Comparison of ENCODE assay signal across 8 cellular contexts in the genomic region with DNA sequence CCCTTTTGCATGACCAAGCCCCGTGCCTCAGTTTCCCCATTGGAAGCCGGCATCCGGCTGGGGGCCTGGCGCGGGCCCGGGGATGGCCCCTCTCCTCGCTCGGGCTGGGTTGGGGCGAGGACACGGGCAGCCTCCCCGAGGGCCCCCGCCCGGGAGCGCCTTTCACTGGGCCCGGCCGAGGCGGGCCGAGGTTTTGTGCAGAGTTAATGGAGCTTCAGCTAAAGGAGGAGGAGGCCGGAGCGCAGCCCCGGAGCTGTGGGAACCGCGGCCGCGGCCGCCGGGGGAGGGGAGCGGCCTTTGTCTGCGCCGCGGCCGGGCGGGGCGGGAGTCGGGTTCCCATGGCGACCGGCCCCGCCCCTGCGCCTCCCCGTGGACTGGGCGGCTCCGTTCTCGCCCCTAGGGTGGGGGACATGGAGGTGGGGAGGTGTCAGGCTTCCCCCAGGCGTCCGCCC. TPM values are rescaled to one million over a fixed set of nuclear protein-coding genes. Genes with fewer than 3 reads are reported as not detected.
DNase-seq lines count a peak whose midpoint lies in the region; ATAC-seq, FAIRE-seq and TF ChIP-seq lines count a peak whose summit lies in the region.

No MANE protein-coding gene starts in this region.

- no peaks in the 10 kb centered on the region for H3K79me2 ChIP-seq in hepatocyte

- no peak for FAIRE-seq in small intestine (lab: Jason Lieb, UNC)

- CTCF ChIA-PET in CD8-positive, alpha-beta memory T cell (lab: Charles Lee) = interaction anchor here (1.0 to 4.7 kb wide), 6 partner anchors 20 to 70 kb away, joined by 3 to 25 read pairs (median 6); a partner anchor contains a TSS

- H3K4me3 ChIP-seq in CD8-positive, alpha-beta memory T cell (ENCODE audit: low read length) = peak overlapping the region; percentile 59
- H3K4me3 ChIP-seq in ascending aorta (peak overlapping the region; percentile 49 to 66), hepatocyte (peak overlapping the region; percentile 5), small intestine (ENCODE audit: low read depth in 1 of 2, low read length in 2 of 2) (peak overlapping the region; percentile 8 to 36)

- no peak overlapping the region for H2AFZ ChIP-seq in hepatocyte

- H3K4me3 Mint-ChIP-seq in CD8-positive, alpha-beta memory T cell = no peak overlapping the region

- peak; percentile 25 to 69 (median 38) for DNase-seq in CD8-positive, alpha-beta memory T cell
- peak; percentile 62 for DNase-seq in HK-2 (ENCODE audit: unreplicated experiment)
- DNase-seq in SHP77 (lab: John Stamatoyannopoulos, UW) = peak; percentile 44 to 75
- no peak for DNase-seq in ascending aorta (ENCODE audit: low spot score in 2 of 2)
- peak; percentile 84 for DNase-seq in hepatocyte (ENCODE audit: low spot score)
- peak; percentile 63 for DNase-seq in small intestine

- no peak for ATAC-seq in HG03108 (IDR thresholded peaks at IDR 0.05; ENCODE audit: unreplicated experiment)
- no peak for ATAC-seq in HG03045 (IDR thresholded peaks at IDR 0.05; ENCODE audit: unreplicated experiment)

- H3K27me3 ChIP-seq in CD8-positive, alpha-beta memory T cell (ENCODE audit: insufficient read depth, low read length, poor library complexity, severe bottlenecking) = no peaks in the 10 kb centered on the region
- H3K27me3 ChIP-seq in ascending aorta (no peaks in the 10 kb centered on the region), hepatocyte (peaks cover 28% of the 10 kb centered on the region), small intestine (ENCODE audit: control insufficient read depth in 2 of 2, insufficient read depth in 2 of 2, low read length in 2 of 2) (no peaks in the 10 kb centered on the region)

- H3K36me3 Mint-ChIP-seq in CD8-positive, alpha-beta memory T cell = no peaks in the 10 kb centered on the region

- 5% methylated on average over 16 of the region's 45 CpGs for WGBS in hepatocyte (ENCODE audit: low lambda C conversion rate, missing lambda C conversion rate)
- 0 to 1% (median 0%) methylated on average over 8 to 45 of the region's 45 CpGs for WGBS in small intestine, 3 donors

- H3K4me1 Mint-ChIP-seq in CD8-positive, alpha-beta memory T cell = peaks cover 3 to 26% (median 6%) of the 10 kb centered on the region in 3 donors

- intact Hi-C loops in ascending aorta (cut with DNase I) = loop anchor here (2.0 kb wide), 1 partner anchor 19 kb away; no protein-coding TSS in a partner anchor

- no peaks in the 10 kb centered on the region for H3K36me3 ChIP-seq in CD8-positive, alpha-beta memory T cell (ENCODE audit: insufficient read depth, low read length)
- H3K36me3 ChIP-seq in ascending aorta (peaks cover 18% of the 10 kb centered on the region in 2 donors), hepatocyte (replicated peaks; ENCODE audit: insufficient read depth, low read depth) (no peaks in the 10 kb centered on the region), small intestine (ENCODE audit: control insufficient read depth in 2 of 2, insufficient read depth in 2 of 2, low read length in 2 of 2) (peaks cover 3 to 8% of the 10 kb centered on the region in 2 donors)

- peak in 1 of 3 experiments; percentile 3 for TF ChIP-seq CTCF in ascending aorta (IDR thresholded peaks at IDR 0.05)
- TF ChIP-seq CTCF in hepatocyte (IDR thresholded peaks at IDR 0.05; ENCODE audit: poor library complexity) = peak; percentile 31

- no peaks in the 10 kb centered on the region for H3K9me2 ChIP-seq in hepatocyte (replicated peaks; ENCODE audit: insufficient read depth)

- H3K4me1 ChIP-seq in CD8-positive, alpha-beta memory T cell (ENCODE audit: insufficient read depth, low read length) = peaks cover 18% of the 10 kb centered on the region
- H3K4me1 ChIP-seq in ascending aorta (peaks cover 15 to 34% of the 10 kb centered on the region in 2 donors), hepatocyte (ENCODE audit: insufficient read depth) (peaks cover 34% of the 10 kb centered on the region), small intestine (ENCODE audit: control insufficient read depth in 2 of 2, insufficient read depth in 1 of 2, low read depth in 1 of 2, low read length in 1 of 2) (peaks cover 2 to 8% of the 10 kb centered on the region in 2 donors)

- no peaks in the 10 kb centered on the region for H3K9me3 ChIP-seq in CD8-positive, alpha-beta memory T cell (ENCODE audit: low read length)
- no peaks in the 10 kb centered on the region for H3K9me3 ChIP-seq in ascending aorta
- no peaks in the 10 kb centered on the region for H3K9me3 ChIP-seq in hepatocyte (ENCODE audit: low read depth)
- no peaks in the 10 kb centered on the region for H3K9me3 ChIP-seq in small intestine (ENCODE audit: control insufficient read depth, low read depth)

- H3K27ac ChIP-seq in CD8-positive, alpha-beta memory T cell (ENCODE audit: low read depth, low read length) = no peak overlapping the region
- H3K27ac ChIP-seq in ascending aorta = no peak overlapping the region
- no peak overlapping the region for H3K27ac ChIP-seq in hepatocyte
- no peak overlapping the region for H3K27ac ChIP-seq in small intestine (ENCODE audit: low read depth in 1 of 2, low read length in 1 of 2)

- H3K27ac Mint-ChIP-seq in CD8-positive, alpha-beta memory T cell = no peak overlapping the region

- peak overlapping the region; percentile 99 for H3K4me2 ChIP-seq in hepatocyte

- H3K9me3 Mint-ChIP-seq in CD8-positive, alpha-beta memory T cell = no peaks in the 10 kb centered on the region

- POLR2A ChIA-PET in CD8-positive, alpha-beta memory T cell (lab: Charles Lee) = interaction anchor here (0.6 kb wide), 1 partner anchor 95 kb away, joined by 3 read pairs; no protein-coding TSS in a partner anchor

- peaks cover 3 to 7% of the 10 kb centered on the region in 2 donors for H3K27me3 Mint-ChIP-seq in CD8-positive, alpha-beta memory T cell

- H4K20me1 ChIP-seq in hepatocyte (ENCODE audit: insufficient read depth, poor library complexity, severe bottlenecking) = peaks cover 2% of the 10 kb centered on the region

RNA-seq across cellular contexts. Expression of a gene that starts 1.4 kb away (rescaled TPM):
- total RNA-seq in CD8-positive, alpha-beta memory T cell = 10 to 100 TPM; 12.8 to 13.2 TPM
- polyA plus RNA-seq in CD8-positive, alpha-beta memory T cell = 0.28 TPM
- 117 TPM for total RNA-seq in ascending aorta
- total RNA-seq in hepatocyte = 1.4 and 2.3 TPM in 2 replicates
- 0.62 and 1.1 TPM in 2 replicates for polyA plus RNA-seq in hepatocyte
- polyA plus RNA-seq in small intestine = 1 to 10 TPM in 2 of 3 donors, not detected in 1; 2.4 to 7.9 TPM

RNA-seq across cellular contexts. Expression of a gene that starts 10.1 kb away (rescaled TPM):
- total RNA-seq in CD8-positive, alpha-beta memory T cell = 1 to 10 TPM; 9.3 to 9.7 TPM
- polyA plus RNA-seq in CD8-positive, alpha-beta memory T cell = 0.03 TPM
- total RNA-seq in ascending aorta = 29.4 TPM
- total RNA-seq in hepatocyte = 12.5 and 13.8 TPM in 2 replicates
- polyA plus RNA-seq in hepatocyte = 33.8 and 51.4 TPM in 2 replicates
- polyA plus RNA-seq in small intestine = 1 to 10 TPM in 2 of 3 donors, under 1 TPM in 1; 0.45 to 7.1 (median 3.5) TPM

RNA-seq across cellular contexts. Expression of a gene that starts 20.5 kb away (rescaled TPM):
- total RNA-seq in CD8-positive, alpha-beta memory T cell = 10 to 100 TPM; 42.5 to 44.7 TPM
- 7.5 TPM for polyA plus RNA-seq in CD8-positive, alpha-beta memory T cell
- total RNA-seq in ascending aorta (73.2 TPM), hepatocyte (21.5 and 23.8 TPM in 2 replicates)
- polyA plus RNA-seq in hepatocyte (30.2 and 40.5 TPM in 2 replicates), small intestine (10 to 100 TPM; 15.9 to 27.6 (median 27.5) TPM)

RNA-seq across cellular contexts. Expression of a gene that starts 26.7 kb away (rescaled TPM):
- total RNA-seq in CD8-positive, alpha-beta memory T cell = 10 to 100 TPM; 51.4 to 52.2 TPM
- polyA plus RNA-seq in CD8-positive, alpha-beta memory T cell = 18.6 TPM
- 58.1 TPM for total RNA-seq in ascending aorta
- total RNA-seq in hepatocyte = 14.0 and 26.2 TPM in 2 replicates
- 31.5 and 44.1 TPM in 2 replicates for polyA plus RNA-seq in hepatocyte
- 10 to 100 TPM; 23.0 to 55.5 (median 44.6) TPM for polyA plus RNA-seq in small intestine

RNA-seq across cellular contexts. Expression of a gene that starts 35.9 kb away (rescaled TPM):
- 10 to 100 TPM; 13.4 to 14.4 TPM for total RNA-seq in CD8-positive, alpha-beta memory T cell
- polyA plus RNA-seq in CD8-positive, alpha-beta memory T cell = 0.17 TPM
- total RNA-seq in ascending aorta (287 TPM), hepatocyte (91.4 and 113 TPM in 2 replicates)
- polyA plus RNA-seq in hepatocyte (147 and 158 TPM in 2 replicates), small intestine (100 to 1,000 TPM in 2 of 3 donors, 10 to 100 TPM in 1; 80.2 to 179 (median 110) TPM)

Comparison
In these comparisons a context has a peak if more than half of its experiments do, and no peak if none do; other contexts are left out.
1. DNase-seq: peak in CD8-positive, alpha-beta memory T cell (5 of 5), HK-2 (single experiment), SHP77 (2 of 2), hepatocyte (single experiment) and small intestine (single experiment); none in ascending aorta (0 of 2).
2. H3K4me3 ChIP-seq: peak in every context shown above with its lines; median percentile 59 in CD8-positive, alpha-beta memory T cell; 58 in ascending aorta; 22 in small intestine; 5 in hepatocyte.